In the genomic region with DNA sequence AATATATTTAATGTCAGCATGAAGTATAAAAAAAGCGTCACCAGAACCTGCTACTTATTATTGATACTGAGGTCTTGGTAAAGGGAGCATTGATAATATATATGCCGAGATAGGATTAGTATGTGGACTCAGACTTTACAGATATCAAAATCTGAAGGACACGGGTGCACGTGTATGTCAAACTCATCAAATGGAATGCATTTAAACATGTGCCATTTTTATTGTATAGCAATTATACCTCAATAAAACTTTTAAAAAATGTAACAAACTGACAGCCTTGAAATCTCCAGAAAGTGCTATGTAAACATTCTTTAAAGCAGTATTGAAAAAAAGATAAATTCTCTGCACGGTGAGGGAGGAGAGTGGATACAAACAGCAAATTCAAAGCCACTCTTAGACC, we compare ENCODE assay signal across 7 cellular contexts.
DNase-seq lines count a peak whose midpoint lies in the region; ATAC-seq and TF ChIP-seq lines count a peak whose summit lies in the region.

No MANE protein-coding gene starts in this region.

- H3K4me3 Mint-ChIP-seq in activated B cell treated with CpG ODN at 0.5 μM for 24 hours, result peak overlapping the region; percentile 91
- H3K4me3 Mint-ChIP-seq in stimulated activated effector memory CD8-positive, alpha-beta T cell treated with anti-CD3 and anti-CD28 coated beads, Interleukin-12 subunit alpha, Interleukin-12 subunit beta, amount 100 ng/mL, for 72 hours, result peak overlapping the region; percentile 95

- H3K9ac ChIP-seq in iPS-15b (ENCODE audit: low read depth, low read length), result peak overlapping the region; percentile 93

- no peaks in the 10 kb centered on the region for H3K9me3 ChIP-seq in HEK293 (ENCODE audit: control insufficient read depth, insufficient read depth, low read depth, low read length)
- H3K9me3 ChIP-seq in iPS-15b (ENCODE audit: control insufficient read depth, insufficient read depth, low read length), result no peaks in the 10 kb centered on the region

- H3K4me1 Mint-ChIP-seq in activated B cell treated with CpG ODN at 0.5 μM for 24 hours, result peaks cover 16% of the 10 kb centered on the region
- peaks cover 10% of the 10 kb centered on the region for H3K4me1 Mint-ChIP-seq in stimulated activated effector memory CD8-positive, alpha-beta T cell treated with anti-CD3 and anti-CD28 coated beads, Interleukin-12 subunit alpha, Interleukin-12 subunit beta, amount 100 ng/mL, for 72 hours

- H3K4me1 ChIP-seq in HEK293 (ENCODE audit: control insufficient read depth, insufficient read depth, low read length) (0 out of 2 replicates have a peak, but pooled peaks cover 3% of the 10 kb centered on the region), iPS-15b (ENCODE audit: control insufficient read depth, insufficient read depth, low read length) (no peaks in the 10 kb centered on the region)

- DNase-seq in activated B cell treated with CpG ODN at 0.5 μM for 24 hours (no peak), NCI-H2107 (lab: John Stamatoyannopoulos, UW) (no peak)
- DNase-seq in stimulated activated effector memory CD8-positive, alpha-beta T cell treated with anti-CD3 and anti-CD28 coated beads, Interleukin-12 subunit alpha, Interleukin-12 subunit beta, amount 100 ng/mL, for 72 hours (ENCODE audit: low spot score in 2 of 2), result no peak
- no peak for DNase-seq in stimulated activated CD4-positive, alpha-beta T cell treated with anti-CD3 and anti-CD28 coated beads, Interleukin-12 subunit alpha, Interleukin-12 subunit beta, amount 100 ng/mL, for 4 hours

- H3K27me3 ChIP-seq in iPS-15b (ENCODE audit: control insufficient read depth, insufficient read depth, low read length), result no peaks in the 10 kb centered on the region

- H3K36me3 ChIP-seq in HEK293 (ENCODE audit: control insufficient read depth in 2 of 2, insufficient read depth in 1 of 2, low read length in 2 of 2) (no peaks in the 10 kb centered on the region), iPS-15b (ENCODE audit: control insufficient read depth, insufficient read depth, low read length) (no peaks in the 10 kb centered on the region)

- CTCF ChIA-PET in HEK293 (lab: Yijun Ruan, JAX) (no interaction called here), activated B cell treated with CpG ODN at 0.5 μM for 24 hours (lab: Charles Lee) (no interaction called here)

- ATAC-seq in activated B cell treated with CpG ODN at 0.5 μM for 24 hours (ENCODE audit: low read depth), result no peak
- no peak for ATAC-seq in stimulated activated effector memory CD8-positive, alpha-beta T cell treated with anti-CD3 and anti-CD28 coated beads, Interleukin-12 subunit alpha, Interleukin-12 subunit beta, amount 100 ng/mL, for 72 hours
- no peak for ATAC-seq in GM18868 (IDR thresholded peaks at IDR 0.05; ENCODE audit: unreplicated experiment)

- POLR2A ChIA-PET in HEK293 (lab: Yijun Ruan, JAX), result no interaction called here
- POLR2A ChIA-PET in activated B cell treated with CpG ODN at 0.5 μM for 24 hours (lab: Charles Lee), result interaction anchor here (1.3 kb wide), 1 partner anchor 303 kb away, joined by 3 read pairs; no protein-coding TSS in a partner anchor

- H3K4me3 ChIP-seq in HEK293 (ENCODE audit: low read depth, low read length), result peak overlapping the region; percentile 82
- H3K4me3 ChIP-seq in iPS-15b (ENCODE audit: low read depth, low read length), result peak overlapping the region; percentile 95

- H3K36me3 Mint-ChIP-seq in activated B cell treated with CpG ODN at 0.5 μM for 24 hours (ENCODE audit: low read depth), result peaks cover 9% of the 10 kb centered on the region
- peaks cover 10% of the 10 kb centered on the region for H3K36me3 Mint-ChIP-seq in stimulated activated effector memory CD8-positive, alpha-beta T cell treated with anti-CD3 and anti-CD28 coated beads, Interleukin-12 subunit alpha, Interleukin-12 subunit beta, amount 100 ng/mL, for 72 hours

- peak overlapping the region; percentile 97 for H3K27ac Mint-ChIP-seq in activated B cell treated with CpG ODN at 0.5 μM for 24 hours
- H3K27ac Mint-ChIP-seq in stimulated activated effector memory CD8-positive, alpha-beta T cell treated with anti-CD3 and anti-CD28 coated beads, Interleukin-12 subunit alpha, Interleukin-12 subunit beta, amount 100 ng/mL, for 72 hours, result peak overlapping the region; percentile 98

- TF ChIP-seq CTCF in HEK293 (tag by site-specific recombination; IDR thresholded peaks at IDR 0.05) (no peak), activated B cell treated with CpG ODN at 0.5 μM for 24 hours (IDR thresholded peaks at IDR 0.05) (no peak)

- H3K9me3 Mint-ChIP-seq in activated B cell treated with CpG ODN at 0.5 μM for 24 hours, result no peaks in the 10 kb centered on the region
- H3K9me3 Mint-ChIP-seq in stimulated activated effector memory CD8-positive, alpha-beta T cell treated with anti-CD3 and anti-CD28 coated beads, Interleukin-12 subunit alpha, Interleukin-12 subunit beta, amount 100 ng/mL, for 72 hours, result no peaks in the 10 kb centered on the region

- intact Hi-C loops in activated B cell treated with CpG ODN at 0.5 μM for 24 hours (cut with micrococcal nuclease), result loop anchor here (1.0 to 5.0 kb wide), 8 partner anchors 35 to 1545 kb away; partner anchors contain the start of genes CDK8, MIPEP and NUP58

- no peaks in the 10 kb centered on the region for H3K27me3 Mint-ChIP-seq in activated B cell treated with CpG ODN at 0.5 μM for 24 hours

- H3K27ac ChIP-seq in HEK293 (ENCODE audit: extremely low read depth, low read depth, low read length), result peak overlapping the region; percentile 61; the same call in 1 of the 2 replicates

TF ChIP-seq in HEK293, 187 proteins besides CTCF, POLR2A, EP300 and RAD21:
- TF ChIP-seq ZFHX2 (tag by site-specific recombination; conservative IDR thresholded peaks at IDR 0.05), result no peak
- TF ChIP-seq ZSCAN30 (tag by site-specific recombination; IDR thresholded peaks at IDR 0.05), result no peak
- TF ChIP-seq KLF7 (tag by site-specific recombination; IDR thresholded peaks at IDR 0.05; ENCODE audit: borderline replicate concordance), result no peak
TF ChIP-seq in HEK293: peak in this region for 0.
